Comparison of ENCODE assay signal across 19 cellular contexts in the genomic region with DNA sequence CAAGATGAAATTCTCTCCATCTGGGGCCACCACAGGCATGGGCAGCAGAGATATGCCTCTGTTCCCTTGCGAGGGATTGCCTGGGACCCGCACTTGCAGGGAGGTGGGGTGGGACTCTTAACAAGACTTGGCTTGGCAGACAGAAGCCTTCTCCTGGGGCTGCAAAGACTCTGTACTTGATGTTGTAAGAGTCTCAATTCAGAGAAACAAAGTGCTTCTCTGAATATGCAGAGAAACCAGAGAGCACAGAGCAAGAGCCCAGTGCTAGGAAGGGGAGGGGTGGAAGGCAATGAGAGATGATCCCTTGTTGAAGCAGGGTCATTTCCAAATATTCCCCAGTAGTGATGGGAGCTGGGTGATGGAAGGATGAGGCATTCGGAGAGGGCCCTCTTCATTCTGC. TPM values are rescaled to one million over a fixed set of nuclear protein-coding genes. Genes with fewer than 3 reads are reported as not detected.
DNase-seq lines count a peak whose midpoint lies in the region; ATAC-seq and TF ChIP-seq lines count a peak whose summit lies in the region.
"Had no signal": no experiment of that assay in that cellular context is flagged by ENCODE, and none has a peak within 500 bp of the region (broad histone marks: within the 10 kb centered on the region; RNA-seq: fewer than 3 reads in every experiment).

No MANE protein-coding gene starts in this region.

- peak overlapping the region; percentile 26 for H3K27ac ChIP-seq in mammary epithelial cell (ENCODE audit: insufficient read depth, low read depth, low read length)
- H3K27ac ChIP-seq in tibial nerve, result peak overlapping the region; percentile 41 to 96 (median 82)
- H3K27ac ChIP-seq: ascending aorta, Peyer's patch, thyroid gland had no signal

- dilution Hi-C loops in mammary epithelial cell (cut with HindIII; ENCODE audit: low sequenced_read_pairs), result no loop called here

- peaks cover 52% of the 10 kb centered on the region for H3K4me1 ChIP-seq in mammary epithelial cell (ENCODE audit: insufficient read depth, low read length)
- peaks cover under 1 to 86% (median 29%) of the 10 kb centered on the region in 4 donors for H3K4me1 ChIP-seq in tibial nerve

- no peak overlapping the region for H3K27ac Mint-ChIP-seq in activated naive CD4-positive, alpha-beta T cell treated with anti-CD3 and anti-CD28 coated beads for 36 hours
- H3K27ac Mint-ChIP-seq: activated T-helper 17 cell treated with anti-CD3 and anti-CD28 coated beads, Interleukin-2, amount 50 U/mL, for 72 hours; IgD-negative memory B cell had no signal

- intact Hi-C loops in activated naive CD4-positive, alpha-beta T cell treated with anti-CD3 and anti-CD28 coated beads for 36 hours (cut with micrococcal nuclease), result no loop called here
- intact Hi-C loops in mammary epithelial cell (cut with micrococcal nuclease), result no loop called here

- H3K36me3 ChIP-seq in mammary epithelial cell (ENCODE audit: insufficient read depth, low read length) (no peaks in the 10 kb centered on the region), tibial nerve (no peaks in the 10 kb centered on the region)
- H3K36me3 ChIP-seq: ascending aorta, Peyer's patch, thyroid gland had no signal

- H3K4me3 Mint-ChIP-seq in activated naive CD4-positive, alpha-beta T cell treated with anti-CD3 and anti-CD28 coated beads for 36 hours, result peak overlapping the region; percentile 20
- H3K4me3 Mint-ChIP-seq: activated T-helper 17 cell treated with anti-CD3 and anti-CD28 coated beads, Interleukin-2, amount 50 U/mL, for 72 hours had no signal

- peak overlapping the region; percentile 63 to 97 (median 95) for H3K4me3 ChIP-seq in mammary epithelial cell (replicated peaks in 1 of 3; ENCODE audit: insufficient read depth in 1 of 3, low read depth in 2 of 3, low read length in 3 of 3)
- peak overlapping the region in 3 of 4 donors; percentile 9 to 71 (median 70) for H3K4me3 ChIP-seq in tibial nerve
- H3K4me3 ChIP-seq: ascending aorta, thyroid gland had no signal

- in situ Hi-C loops in mammary epithelial cell (cut with MboI; ENCODE audit: low sequenced_read_pairs in 2 of 2), result no loop called here

- H3K9me3 ChIP-seq in mammary epithelial cell (replicated peaks; ENCODE audit: insufficient read depth, low read length), result no peaks in the 10 kb centered on the region
- peaks cover 0 to 3% (median 0%) of the 10 kb centered on the region in 4 donors for H3K9me3 ChIP-seq in tibial nerve
- H3K9me3 ChIP-seq: ascending aorta, Peyer's patch, thyroid gland had no signal

- peak overlapping the region; percentile 75 for H3K4me2 ChIP-seq in mammary epithelial cell (ENCODE audit: insufficient read depth, low read depth, low read length)

- no peak for DNase-seq in activated naive CD4-positive, alpha-beta T cell treated with anti-CD3 and anti-CD28 coated beads for 36 hours
- DNase-seq in activated naive CD4-positive, alpha-beta T cell (lab: John Stamatoyannopoulos, UW), result no peak
- peak; percentile 36 for DNase-seq in mammary epithelial cell
- peak; percentile 53 for DNase-seq in mesenteric fat pad (ENCODE audit: low spot score)
- no peak for DNase-seq in tibial nerve (ENCODE audit: low spot score in 2 of 2)
- DNase-seq in GOT3 (lab: John Stamatoyannopoulos, UW), result no peak
- DNase-seq in NCI-H1417 treated with DMSO at 0.1 percent for 48 hours (lab: John Stamatoyannopoulos, UW), result no peak
- DNase-seq: NCI-H774, Peyer's patch, thyroid gland had no signal

- H3K27me3 Mint-ChIP-seq in activated naive CD4-positive, alpha-beta T cell treated with anti-CD3 and anti-CD28 coated beads for 36 hours (ENCODE audit: low read depth), result peaks cover 21% of the 10 kb centered on the region

- H3K27me3 ChIP-seq in mammary epithelial cell (ENCODE audit: insufficient read depth, low read length), result no peaks in the 10 kb centered on the region
- H3K27me3 ChIP-seq in tibial nerve, result no peaks in the 10 kb centered on the region
- H3K27me3 ChIP-seq: ascending aorta, Peyer's patch, thyroid gland had no signal

- TF ChIP-seq CTCF in mammary epithelial cell (conservative IDR thresholded peaks at IDR 0.05 in 1 of 2, IDR thresholded peaks at IDR 0.05 in 1 of 2; ENCODE audit: extremely low read depth in 1 of 2, insufficient read depth in 1 of 2, low read depth in 1 of 2, low read length in 2 of 2), result no peak
- no peak for TF ChIP-seq CTCF in tibial nerve (IDR thresholded peaks at IDR 0.05)

- H3K9ac ChIP-seq in mammary epithelial cell (ENCODE audit: insufficient read depth, low read length), result peak overlapping the region; percentile 15

- ATAC-seq in HG03139 (IDR thresholded peaks at IDR 0.05; ENCODE audit: unreplicated experiment), result no peak
- ATAC-seq: activated T-helper 17 cell treated with anti-CD3 and anti-CD28 coated beads, Interleukin-2, amount 50 U/mL, for 72 hours had no signal

- H3K79me2 ChIP-seq in mammary epithelial cell (ENCODE audit: insufficient read depth, low read length), result peaks cover 62% of the 10 kb centered on the region

- H3K4me1 Mint-ChIP-seq in activated naive CD4-positive, alpha-beta T cell treated with anti-CD3 and anti-CD28 coated beads for 36 hours (ENCODE audit: low read depth), result peaks cover 38% of the 10 kb centered on the region
- H3K4me1 Mint-ChIP-seq: activated T-helper 17 cell treated with anti-CD3 and anti-CD28 coated beads, Interleukin-2, amount 50 U/mL, for 72 hours had no signal

- peak in 1 of 2 donors; percentile 25 for TF ChIP-seq EP300 in tibial nerve (IDR thresholded peaks at IDR 0.05)

- H2AFZ ChIP-seq in mammary epithelial cell (ENCODE audit: low read depth, low read length), result no peak overlapping the region

- H4K20me1 ChIP-seq in mammary epithelial cell (ENCODE audit: insufficient read depth, low read length), result no peaks in the 10 kb centered on the region

- CTCF ChIA-PET in activated naive CD4-positive, alpha-beta T cell treated with anti-CD3 and anti-CD28 coated beads for 36 hours (lab: Charles Lee), result interaction anchor here (0.7 to 7.2 kb wide), 2 partner anchors 15 to 29 kb away, joined by 3 to 51 read pairs; no protein-coding TSS in a partner anchor
- CTCF ChIA-PET in mammary epithelial cell (lab: Charles Lee; ENCODE audit: low non-redundant PET), result no interaction called here

- no peak for TF ChIP-seq POLR2A in tibial nerve (IDR thresholded peaks at IDR 0.05)

- WGBS in mammary epithelial cell (ENCODE audit: low coverage, missing lambda C conversion rate), result 88% methylated on average over 3 of the region's 3 CpGs
- WGBS in tibial nerve, 2 donors, result 30 to 42% methylated on average over 3 of the region's 3 CpGs

- TSS peak; percentile 4 for BruUV-seq in mammary epithelial cell (replicated peaks; lab: Mats Ljungman, UMichigan)

- no peaks in the 10 kb centered on the region for H3K9me3 Mint-ChIP-seq in activated naive CD4-positive, alpha-beta T cell treated with anti-CD3 and anti-CD28 coated beads for 36 hours
- H3K9me3 Mint-ChIP-seq: activated T-helper 17 cell treated with anti-CD3 and anti-CD28 coated beads, Interleukin-2, amount 50 U/mL, for 72 hours; IgD-negative memory B cell had no signal

- H3K36me3 Mint-ChIP-seq in activated naive CD4-positive, alpha-beta T cell treated with anti-CD3 and anti-CD28 coated beads for 36 hours (ENCODE audit: low read depth), result no peaks in the 10 kb centered on the region
- H3K36me3 Mint-ChIP-seq: IgD-negative memory B cell had no signal

RNA-seq across cellular contexts. Expression of gene MMP28, which starts 2.2 kb away (rescaled TPM):
- under 1 TPM; 0.19 to 0.35 TPM for total RNA-seq in activated naive CD4-positive, alpha-beta T cell treated with anti-CD3 and anti-CD28 coated beads for 36 hours
- total RNA-seq in mammary epithelial cell, result 10 to 100 TPM; 64.0 to 83.9 TPM
- 51.7 TPM for polyA plus RNA-seq in mammary epithelial cell
- polyA minus RNA-seq in mammary epithelial cell, result 64.9 TPM
- 51.7 TPM for total RNA-seq in mesenteric fat pad
- total RNA-seq in tibial nerve, result 100 to 1,000 TPM in 3 of 4 donors, 10 to 100 TPM in 1; 71.7 to 174 (median 136) TPM
- total RNA-seq: activated T-helper 17 cell treated with anti-CD3 and anti-CD28 coated beads, Interleukin-2, amount 50 U/mL, for 72 hours; epithelial cell of proximal tubule had no signal

RNA-seq across cellular contexts. Expression of gene TAF15, which starts 16.0 kb away (rescaled TPM):
- 100 to 1,000 TPM; 252 to 256 TPM for total RNA-seq in activated naive CD4-positive, alpha-beta T cell treated with anti-CD3 and anti-CD28 coated beads for 36 hours
- total RNA-seq in mammary epithelial cell, result 100 to 1,000 TPM in 1 of 2 donors, 10 to 100 TPM in 1; 67.2 to 270 TPM
- 26.0 TPM for polyA plus RNA-seq in mammary epithelial cell
- 170 TPM for polyA minus RNA-seq in mammary epithelial cell
- 146 TPM for total RNA-seq in mesenteric fat pad
- 100 to 1,000 TPM in 1 of 4 donors, 10 to 100 TPM in 3; 62.8 to 115 (median 88.4) TPM for total RNA-seq in tibial nerve

RNA-seq across cellular contexts. Expression of gene C17orf50, which starts 32.6 kb away (rescaled TPM):
- not detected for total RNA-seq in activated naive CD4-positive, alpha-beta T cell treated with anti-CD3 and anti-CD28 coated beads for 36 hours
- total RNA-seq in mammary epithelial cell (not detected), mesenteric fat pad (not detected), tibial nerve (not detected)
- not detected for polyA plus RNA-seq in mammary epithelial cell
- polyA minus RNA-seq in mammary epithelial cell, result not detected
- total RNA-seq: activated T-helper 17 cell treated with anti-CD3 and anti-CD28 coated beads, Interleukin-2, amount 50 U/mL, for 72 hours; ascending aorta; glomerular endothelial cell; mononuclear cell; osteocyte; Peyer's patch; skeletal muscle tissue had no signal
- polyA plus RNA-seq: IgD-negative memory B cell had no signal

RNA-seq across cellular contexts. Expression of gene GAS2L2, which starts 40.2 kb away (rescaled TPM):
- total RNA-seq in activated naive CD4-positive, alpha-beta T cell treated with anti-CD3 and anti-CD28 coated beads for 36 hours, result under 1 TPM in 1 of 2 experiments, not detected in 1; 0.07 TPM
- under 1 TPM in 1 of 2 donors, not detected in 1; 0.24 TPM for total RNA-seq in mammary epithelial cell
- polyA plus RNA-seq in mammary epithelial cell, result 0.07 TPM
- 0.31 TPM for polyA minus RNA-seq in mammary epithelial cell
- 1.2 TPM for total RNA-seq in mesenteric fat pad
- 1 to 10 TPM in 3 of 4 donors, under 1 TPM in 1; 0.84 to 1.4 (median 1.1) TPM for total RNA-seq in tibial nerve
- total RNA-seq: activated T-helper 17 cell treated with anti-CD3 and anti-CD28 coated beads, Interleukin-2, amount 50 U/mL, for 72 hours; ascending aorta; epithelial cell of proximal tubule; glomerular endothelial cell; osteocyte; Peyer's patch; skeletal muscle tissue; thyroid gland had no signal
- polyA plus RNA-seq: IgD-negative memory B cell had no signal

Comparison
In these comparisons a context has a peak if more than half of its experiments do, and no peak if none do; other contexts are left out.
1. DNase-seq: peak in mammary epithelial cell (single experiment) and mesenteric fat pad (single experiment); none in activated naive CD4-positive, alpha-beta T cell treated with anti-CD3 and anti-CD28 coated beads for 36 hours (single experiment), activated naive CD4-positive, alpha-beta T cell (0 of 4), tibial nerve (0 of 2), GOT3 (single experiment) and NCI-H1417 treated with DMSO at 0.1 percent for 48 hours (single experiment).
2. RNA of gene MMP28, which starts 2.2 kb away (total RNA-seq): 71.7 to 174 TPM in tibial nerve, 64.0 to 83.9 TPM in mammary epithelial cell and 51.7 TPM in mesenteric fat pad (single experiment); 0.19 to 0.35 TPM in activated naive CD4-positive, alpha-beta T cell treated with anti-CD3 and anti-CD28 coated beads for 36 hours; every median in the first group is over 10 times any median in the second.